ENCODE assay signal across 8 cellular contexts in genomic region chr4:6308890-6309643, GRCh38.
DNase-seq lines count a peak whose midpoint lies in the region; ATAC-seq lines count a peak whose summit lies in the region.

No MANE protein-coding gene starts in this region.

- peaks cover 0 to 16% (median 6%) of the 10 kb centered on the region in 5 donors for H3K36me3 ChIP-seq in subcutaneous abdominal adipose tissue (ENCODE audit: control insufficient read depth in 5 of 5, insufficient read depth in 5 of 5, low read length in 5 of 5)

- no peak for ATAC-seq in GM21825 (IDR thresholded peaks at IDR 0.05; ENCODE audit: unreplicated experiment)

- DNase-seq in NCI-H2029 (lab: John Stamatoyannopoulos, UW): peak; percentile 42
- no peak for DNase-seq in NCI-H2029 treated with DMSO at 0.1 percent for 48 hours (lab: John Stamatoyannopoulos, UW)
- DNase-seq in activated gamma-delta T cell treated with Interleukin-2 at 50 U/mL for 16 hours: peak; percentile 23
- peak; percentile 90 for DNase-seq in islet precursor cell
- no peak for DNase-seq in middle frontal gyrus (ENCODE audit: extremely low spot score, low spot score)
- DNase-seq in glomerular visceral epithelial cell (ENCODE audit: extremely low spot score): no peak

- no peak overlapping the region for H3K27ac ChIP-seq in subcutaneous abdominal adipose tissue (ENCODE audit: low read depth, low read length)

- H3K4me1 ChIP-seq in subcutaneous abdominal adipose tissue (ENCODE audit: control insufficient read depth in 5 of 5, insufficient read depth in 5 of 5, low read length in 5 of 5): peaks cover 0 to 13% (median 10%) of the 10 kb centered on the region in 5 donors

- H3K27me3 ChIP-seq in subcutaneous abdominal adipose tissue (ENCODE audit: control insufficient read depth in 5 of 5, insufficient read depth in 4 of 5, low read length in 5 of 5): peaks cover 6 to 25% (median 20%) of the 10 kb centered on the region in 5 donors

- H3K4me3 ChIP-seq in subcutaneous abdominal adipose tissue (ENCODE audit: low read depth in 1 of 5, low read length in 5 of 5): peak overlapping the region in 4 of 5 donors; percentile 30 to 58 (median 46)

- peak overlapping the region in 1 of 5 donors; percentile 21 for H3K9ac ChIP-seq in subcutaneous abdominal adipose tissue (ENCODE audit: low read length in 5 of 5)

- H3K9me3 ChIP-seq in subcutaneous abdominal adipose tissue (ENCODE audit: control insufficient read depth in 5 of 5, low read length in 5 of 5): no peaks in the 10 kb centered on the region

Comparison
In these comparisons a context has a peak if more than half of its experiments do, and no peak if none do; other contexts are left out.
1. DNase-seq: peak in NCI-H2029 (single experiment), activated gamma-delta T cell treated with Interleukin-2 at 50 U/mL for 16 hours (single experiment) and islet precursor cell (single experiment); none in NCI-H2029 treated with DMSO at 0.1 percent for 48 hours (single experiment), middle frontal gyrus (single experiment) and glomerular visceral epithelial cell (single experiment).